Comparison of ENCODE assay signal across 10 cellular contexts in genomic region chr5:111453747-111454146, GRCh38. TPM values are rescaled to one million over a fixed set of nuclear protein-coding genes. Genes with fewer than 3 reads are reported as not detected.
DNase-seq lines count a peak whose midpoint lies in the region; ATAC-seq and TF ChIP-seq lines count a peak whose summit lies in the region.
"Had no signal": no experiment of that assay in that cellular context is flagged by ENCODE, and none has a peak within 500 bp of the region (broad histone marks: within the 10 kb centered on the region; RNA-seq: fewer than 3 reads in every experiment).

No MANE protein-coding gene starts in this region.

- no peak overlapping the region for H3K27ac ChIP-seq in lower lobe of right lung
- H3K27ac ChIP-seq: cardiac muscle cell had no signal

- DNase-seq in Daoy (ENCODE audit: low read depth): peak; percentile 86
- DNase-seq in LHCN-M2 (ENCODE audit: low read depth): peak; percentile 46
- DNase-seq in lower lobe of right lung: no peak
- no peak for DNase-seq in SIG-M5 (lab: John Stamatoyannopoulos, UW)
- no peak for DNase-seq in HPDE6-E6E7 (ENCODE audit: extremely low spot score)
- DNase-seq: activated CD4-positive, alpha-beta T cell treated with anti-CD3 and anti-CD28 coated beads, Interleukin-2, amount 10 ng/mL, durations not matched to agents 7 days and 5 days had no signal

- H3K27me3 ChIP-seq in lower lobe of right lung (ENCODE audit: low read depth): no peaks in the 10 kb centered on the region
- H3K27me3 ChIP-seq: cardiac muscle cell had no signal

- H3K36me3 Mint-ChIP-seq in brain (peaks cover 13% of the 10 kb centered on the region), nephron (ENCODE audit: low read depth) (no peaks in the 10 kb centered on the region)

- H3K4me3 ChIP-seq in lower lobe of right lung: no peak overlapping the region
- H3K4me3 ChIP-seq: cardiac muscle cell, HAP-1 had no signal

- H3K9me3 Mint-ChIP-seq in brain (no peaks in the 10 kb centered on the region), nephron (no peaks in the 10 kb centered on the region)
- H3K9me3 Mint-ChIP-seq: activated CD4-positive, alpha-beta T cell treated with anti-CD3 and anti-CD28 coated beads, Interleukin-2, amount 10 ng/mL, durations not matched to agents 7 days and 5 days had no signal

- H3K4me1 Mint-ChIP-seq in brain (peaks cover 30% of the 10 kb centered on the region), nephron (peaks cover 24% of the 10 kb centered on the region)
- H3K4me1 Mint-ChIP-seq: activated CD4-positive, alpha-beta T cell treated with anti-CD3 and anti-CD28 coated beads, Interleukin-2, amount 10 ng/mL, durations not matched to agents 7 days and 5 days had no signal

- TF ChIP-seq CTCF in brain (conservative IDR thresholded peaks at IDR 0.05) (no peak), nephron (IDR thresholded peaks at IDR 0.05; ENCODE audit: unreplicated experiment in 3 of 3) (no peak), lower lobe of right lung (IDR thresholded peaks at IDR 0.05) (no peak)

- no peaks in the 10 kb centered on the region for H3K36me3 ChIP-seq in lower lobe of right lung
- H3K36me3 ChIP-seq: cardiac muscle cell, HAP-1 had no signal

- H3K27me3 Mint-ChIP-seq in brain: no peaks in the 10 kb centered on the region
- H3K27me3 Mint-ChIP-seq in nephron (ENCODE audit: low read depth): no peaks in the 10 kb centered on the region
- H3K27me3 Mint-ChIP-seq: activated CD4-positive, alpha-beta T cell treated with anti-CD3 and anti-CD28 coated beads, Interleukin-2, amount 10 ng/mL, durations not matched to agents 7 days and 5 days had no signal

- H3K4me1 ChIP-seq in lower lobe of right lung: no peaks in the 10 kb centered on the region

- no peaks in the 10 kb centered on the region for H3K9me3 ChIP-seq in lower lobe of right lung
- H3K9me3 ChIP-seq: HAP-1 had no signal

- intact Hi-C loops in lower lobe of right lung (cut with DNase I): no loop called here

- H3K4me3 Mint-ChIP-seq in brain (peak overlapping the region in 3 of 5 experiments; percentile 43 to 74 (median 65)), nephron (peak overlapping the region; percentile 37 to 51 (median 49))
- H3K4me3 Mint-ChIP-seq: activated CD4-positive, alpha-beta T cell treated with anti-CD3 and anti-CD28 coated beads, Interleukin-2, amount 10 ng/mL, durations not matched to agents 7 days and 5 days had no signal

- peak overlapping the region; percentile 11 to 96 (median 76) for H3K27ac Mint-ChIP-seq in brain
- peak overlapping the region; percentile 89 to 96 (median 91) for H3K27ac Mint-ChIP-seq in nephron
- H3K27ac Mint-ChIP-seq: activated CD4-positive, alpha-beta T cell treated with anti-CD3 and anti-CD28 coated beads, Interleukin-2, amount 10 ng/mL, durations not matched to agents 7 days and 5 days had no signal

- no peak for ATAC-seq in lower lobe of right lung

RNA-seq across cellular contexts. Expression of gene STARD4, which starts 58.6 kb away (rescaled TPM):
- total RNA-seq in Daoy (2014; rRNA removed; shearing (Covaris generic)): 44.5 and 84.3 TPM in 2 replicates
- 25.9 and 30.2 TPM in 2 replicates for total RNA-seq in LHCN-M2 (2014; rRNA removed)
- polyA plus RNA-seq in LHCN-M2 (2012): 10.8 TPM
- polyA plus RNA-seq in brain (ENCODE audit: insufficient read depth, low read depth, low replicate concordance): 5.1 TPM
- total RNA-seq in lower lobe of right lung: 40.2 TPM

Comparison
In these comparisons a context has a peak if more than half of its experiments do, and no peak if none do; other contexts are left out.
1. DNase-seq: peak in Daoy (single experiment) and LHCN-M2 (single experiment); none in lower lobe of right lung (single experiment), SIG-M5 (single experiment) and HPDE6-E6E7 (single experiment).